14 cellular contexts compared by ENCODE assay signal in genomic region chr4:39124885-39125599, GRCh38. TPM values are rescaled to one million over a fixed set of nuclear protein-coding genes. Genes with fewer than 3 reads are reported as not detected.
A peak's percentile ranks its signal among the peaks of the same experiment; 100 is the strongest.
DNase-seq lines count a peak whose midpoint lies in the region; ATAC-seq, FAIRE-seq and TF ChIP-seq lines count a peak whose summit lies in the region.
"Had no signal": no experiment of that assay in that cellular context is flagged by ENCODE, and none has a peak within 500 bp of the region (broad histone marks: within the 10 kb centered on the region; RNA-seq: fewer than 3 reads in every experiment).

No MANE protein-coding gene starts in this region.

- H3K36me3 ChIP-seq in GM12878 (ENCODE audit: control insufficient read depth in 2 of 2, insufficient read depth in 2 of 2, low read length in 1 of 2), result peaks cover 0 to 4% of the 10 kb centered on the region in 2 experiments; a peak in 1 of 4 replicates
- no peaks in the 10 kb centered on the region for H3K36me3 ChIP-seq in H7 (replicated peaks; ENCODE audit: control insufficient read depth, insufficient read depth, low read length)

- 0 out of 2 replicates have a peak, but pooled peaks cover 5% of the 10 kb centered on the region for H3K4me1 ChIP-seq in GM12878 (ENCODE audit: control insufficient read depth, insufficient read depth, low read length)

- in situ Hi-C loops in GM12878 (cut with MboI), result no loop called here

- H3K36me3 Mint-ChIP-seq in type B pancreatic cell, result peaks cover 9% of the 10 kb centered on the region

- CTCF ChIA-PET in GM12878 (lab: Yijun Ruan, JAX), result interaction anchor here (0.9 to 3.3 kb wide), 4 partner anchors 9 to 224 kb away, joined by 3 to 13 read pairs (median 4); no protein-coding TSS in a partner anchor

- TF ChIP-seq CTCF in GM12878 (IDR thresholded peaks at IDR 0.05 in 2 of 3, conservative IDR thresholded peaks at IDR 0.05 in 1 of 3; ENCODE audit: control insufficient read depth in 2 of 3, extremely low read depth in 1 of 3, insufficient read depth in 1 of 3, low read depth in 3 of 3, low read length in 3 of 3) (no peak), type B pancreatic cell (conservative IDR thresholded peaks at IDR 0.05) (no peak)

- no peak overlapping the region for H3K27ac Mint-ChIP-seq in type B pancreatic cell
- H3K27ac Mint-ChIP-seq: CD4-positive, alpha-beta T cell; naive thymus-derived CD8-positive, alpha-beta T cell had no signal

- RAD21 ChIA-PET in GM12878 (lab: Charles Lee; ENCODE audit: unreplicated experiment), result interaction anchor here (0.7 to 1.7 kb wide), 3 partner anchors 75 to 222 kb away, joined by 3 to 4 read pairs (median 3); no protein-coding TSS in a partner anchor

- no peaks in the 10 kb centered on the region for H3K79me2 ChIP-seq in GM12878 (ENCODE audit: control insufficient read depth, insufficient read depth, low read length)

- TF ChIP-seq POLR2A in GM12878 (IDR thresholded peaks at IDR 0.05; ENCODE audit: low read depth, low read length), result no peak

- no peaks in the 10 kb centered on the region for H3K27me3 Mint-ChIP-seq in type B pancreatic cell
- H3K27me3 Mint-ChIP-seq: CD4-positive, alpha-beta T cell; naive thymus-derived CD8-positive, alpha-beta T cell had no signal

- H3K27ac ChIP-seq in GM12878 (ENCODE audit: control insufficient read depth, insufficient read depth), result no peak overlapping the region

- H3K4me1 Mint-ChIP-seq in type B pancreatic cell (ENCODE audit: unreplicated experiment), result no peaks in the 10 kb centered on the region

- no peak overlapping the region for H3K4me3 Mint-ChIP-seq in type B pancreatic cell
- H3K4me3 Mint-ChIP-seq: CD4-positive, alpha-beta T cell; naive thymus-derived CD8-positive, alpha-beta T cell had no signal

- no peak overlapping the region for H3K4me2 ChIP-seq in GM12878 (ENCODE audit: control insufficient read depth, insufficient read depth)

- SMC1A ChIA-PET in GM12878 (lab: Charles Lee; ENCODE audit: uncharacterized antibody, unreplicated experiment), result interaction anchor here (0.7 to 1.4 kb wide), 8 partner anchors 9 to 236 kb away, joined by 3 to 5 read pairs (median 4); no protein-coding TSS in a partner anchor

- H3K4me3 ChIP-seq in GM12878 (no peak overlapping the region), H7 (ENCODE audit: insufficient read depth, low read depth, low read length) (no peak overlapping the region)

- H2AFZ ChIP-seq in GM12878 (ENCODE audit: control insufficient read depth, low read depth, low read length), result no peak overlapping the region; the same call in 1 of the 2 replicates

- no peak overlapping the region for H3K9ac ChIP-seq in GM12878 (ENCODE audit: control insufficient read depth, insufficient read depth, low read length)

- H4K20me1 ChIP-seq in GM12878 (ENCODE audit: control insufficient read depth, insufficient read depth), result no peaks in the 10 kb centered on the region

- BruUV-seq in GM12878 (replicated peaks; lab: Mats Ljungman, UMichigan), result no TSS peak

- 25% methylated on average over 9 of the region's 9 CpGs for WGBS in GM12878 (ENCODE audit: insufficient coverage, insufficient replicate concordance, low lambda C conversion rate, missing lambda C conversion rate)

- H3K27me3 ChIP-seq in GM12878 (replicated peaks in 1 of 2; ENCODE audit: control insufficient read depth in 2 of 2, insufficient read depth in 2 of 2, low read length in 1 of 2), result no peaks in the 10 kb centered on the region
- no peaks in the 10 kb centered on the region for H3K27me3 ChIP-seq in H7 (ENCODE audit: control insufficient read depth, insufficient read depth, low read length)

- DNase-seq in GM12878 (ENCODE audit: low read depth, low spot score), result peak; percentile 35
- DNase-seq in H7, result no peak
- no peak for DNase-seq in type B pancreatic cell (ENCODE audit: extremely low spot score, unreplicated experiment)
- no peak for DNase-seq in activated CD4-positive, CD25-positive, alpha-beta regulatory T cell (lab: John Stamatoyannopoulos, UW)
- no peak for DNase-seq in HuH-7.5 (ENCODE audit: low spot score)
- DNase-seq: activated CD4-positive, alpha-beta T cell treated with anti-CD3 and anti-CD28 coated beads for 4 hours; activated naive CD4-positive, alpha-beta T cell treated with Interleukin-2 at 50 U/mL for 16 hours; CD4-positive, alpha-beta T cell; naive thymus-derived CD8-positive, alpha-beta T cell; NCI-H510A treated with DMSO at 0.1 percent for 48 hours had no signal

- H3K9me3 ChIP-seq in GM12878 (replicated peaks; ENCODE audit: control insufficient read depth, insufficient read depth, low read length), result peaks cover 2% of the 10 kb centered on the region; the same call in 1 of the 3 replicates

- no peak for TF ChIP-seq RAD21 in GM12878 (IDR thresholded peaks at IDR 0.05; ENCODE audit: insufficient read depth, low read depth, low read length)

- FAIRE-seq in GM12878 (lab: Jason Lieb, UNC), result no peak

- TF ChIP-seq EP300 in GM12878 (IDR thresholded peaks at IDR 0.05; ENCODE audit: borderline replicate concordance in 1 of 2, control insufficient read depth in 1 of 2, low read depth in 2 of 2, low read length in 2 of 2), result no peak

- H3K9me3 Mint-ChIP-seq in type B pancreatic cell, result peaks cover 7% of the 10 kb centered on the region
- H3K9me3 Mint-ChIP-seq: CD4-positive, alpha-beta T cell had no signal

- peak; percentile 66 for ATAC-seq in GM18870 (IDR thresholded peaks at IDR 0.05; ENCODE audit: unreplicated experiment)
- ATAC-seq in GM21717 (IDR thresholded peaks at IDR 0.05; ENCODE audit: unreplicated experiment), result peak; percentile 78
- ATAC-seq in HG03175 (IDR thresholded peaks at IDR 0.05; ENCODE audit: unreplicated experiment), result peak; percentile 80
- ATAC-seq in GM12878, result peak; percentile 87
- ATAC-seq: naive thymus-derived CD8-positive, alpha-beta T cell; sciatic nerve had no signal

- intact Hi-C loops in GM12878 (cut with micrococcal nuclease; ENCODE audit: unreplicated experiment), result no loop called here

- POLR2A ChIA-PET in GM12878 (lab: Charles Lee), result interaction anchor here (0.6 kb wide), 1 partner anchor 228 kb away, joined by 4 read pairs; no protein-coding TSS in a partner anchor

TF ChIP-seq in GM12878, 131 proteins besides CTCF, POLR2A, EP300 and RAD21 (continues in another document):
- TF ChIP-seq RUNX3 (IDR thresholded peaks at IDR 0.05; ENCODE audit: low read length) (peak; percentile 58; the same call in 1 of the 2 replicates), TCF12 (IDR thresholded peaks at IDR 0.05; ENCODE audit: low read depth, low read length) (0 out of 2 replicates have a peak, but pooled peaks have one; percentile 17), ATF2 (IDR thresholded peaks at IDR 0.05; ENCODE audit: low read length) (peak; percentile 11; the same call in 1 of the 2 replicates), E2F4 (IDR thresholded peaks at IDR 0.05; ENCODE audit: low read depth, low read length) (no peak), SPI1 (IDR thresholded peaks at IDR 0.05; ENCODE audit: borderline replicate concordance, insufficient read depth, low read depth, low read length) (peak; percentile 22; the same call in 1 of the 2 replicates), ATF7 (IDR thresholded peaks at IDR 0.05; ENCODE audit: low read depth) (0 out of 2 replicates have a peak, but pooled peaks have one; percentile 20), KDM1A (IDR thresholded peaks at IDR 0.05; ENCODE audit: borderline replicate concordance) (no peak), YY1 (IDR thresholded peaks at IDR 0.05; ENCODE audit: low read depth, low read length) (0 out of 2 replicates have a peak, but pooled peaks have one; percentile 43)

RNA-seq across cellular contexts. Expression of gene WDR19, which starts 57.3 kb away (rescaled TPM):
- 63.7 and 75.8 TPM in 2 replicates for total RNA-seq in GM12878 (2013; cell fraction: nucleolus; rRNA removed)
- total RNA-seq in GM12878 (2014; rRNA removed) (6.1 and 6.3 TPM in 2 replicates), GM12878 (2014; rRNA removed; fragmentation: Illumina TruSeq; extraction: Trizol) (5.9 and 6.2 TPM in 2 replicates), GM12878 (2021) (7.9 and 8.5 TPM in 2 replicates), type B pancreatic cell (ENCODE audit: low replicate concordance) (36.2 and 68.7 TPM in 2 replicates)
- polyA plus RNA-seq in GM12878 (2011; ENCODE audit: low read depth), result 8.6 TPM
- polyA plus RNA-seq in GM12878 (2011; rRNA removed) (15.4 and 21.8 TPM in 2 replicates), GM12878 (2014; fragmentation: Illumina TruSeq; extraction: Trizol) (8.6 and 10.3 TPM in 2 replicates), GM12878 (2014; fragmentation: Nextera tagmentation; extraction: Ambion mirVana) (1 to 10 TPM; 3.5 to 6.7 TPM), GM12878 (2014; rRNA removed) (8.1 and 10.8 TPM in 2 replicates), GM12878 (2016; fragmentation: Nextera tagmentation; extraction: Ambion mirVana) (1 to 10 TPM; 6.9 to 7.7 TPM)
- polyA plus RNA-seq in GM12878 (2011; cell fraction: cytosol; rRNA removed), result 5.9 and 6.9 TPM in 2 replicates
- polyA plus RNA-seq in GM12878 (2011; cell fraction: nucleus; rRNA removed), result 24.0 and 33.1 TPM in 2 replicates
- polyA plus RNA-seq in GM12878 (2012), result 6.6 and 10.2 TPM in 2 replicates
- polyA minus RNA-seq in GM12878 (2011; rRNA and poly(A)+ RNA removed), result 9.2 and 12.9 TPM in 2 replicates
- 2.6 and 4.9 TPM in 2 replicates for polyA minus RNA-seq in GM12878 (2011; cell fraction: cytosol; rRNA and poly(A)+ RNA removed)
- 11.2 TPM in 2 replicates for polyA minus RNA-seq in GM12878 (2011; cell fraction: nucleus; rRNA and poly(A)+ RNA removed)
- total RNA-seq in H7 (2014; rRNA removed; shearing (Covaris generic)), result 7.1 and 10.8 TPM in 2 replicates
